In the genomic region with DNA sequence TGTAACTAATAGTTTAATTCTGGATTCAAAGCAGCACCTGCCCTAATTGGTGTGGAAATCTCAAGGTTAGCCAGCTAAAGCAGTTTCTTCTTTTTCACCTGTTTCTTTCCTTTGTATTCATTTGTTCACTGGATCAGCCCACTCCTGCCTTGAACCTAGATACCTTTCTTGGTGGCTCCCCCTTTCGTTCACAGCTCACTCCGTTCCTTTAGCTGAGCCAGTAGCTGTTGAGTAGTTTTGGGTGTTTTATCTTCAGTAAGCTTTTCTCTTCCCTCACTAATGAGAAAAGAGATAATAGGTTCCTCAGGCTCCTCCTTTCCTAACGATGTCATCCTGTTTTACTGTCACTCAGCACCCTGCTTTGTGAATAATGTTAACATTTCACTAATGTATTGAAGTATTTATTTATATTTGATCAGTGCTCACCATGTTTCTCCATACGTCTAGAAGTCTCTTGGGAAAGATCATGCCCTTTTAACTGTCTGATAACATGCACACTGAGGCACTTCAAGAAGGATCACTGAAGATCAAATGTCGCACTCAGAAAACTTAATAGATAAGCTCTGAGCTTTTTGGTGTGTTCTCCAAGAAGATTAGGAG, we compare ENCODE assay signal across 17 cellular contexts.
A peak's percentile ranks its signal among the peaks of the same experiment; 100 is the strongest.
DNase-seq lines count a peak whose midpoint lies in the region; ATAC-seq, FAIRE-seq and TF ChIP-seq lines count a peak whose summit lies in the region.
"Had no signal": no experiment of that assay in that cellular context is flagged by ENCODE, and none has a peak within 500 bp of the region (broad histone marks: within the 10 kb centered on the region; RNA-seq: fewer than 3 reads in every experiment).

No MANE protein-coding gene starts in this region.

- no peak overlapping the region for H3K4me3 ChIP-seq in A549
- no peak overlapping the region for H3K4me3 ChIP-seq in GM12878
- no peak overlapping the region for H3K4me3 ChIP-seq in Peyer's patch
- H3K4me3 ChIP-seq: SJCRH30, spleen had no signal

- no peak overlapping the region for H2AFZ ChIP-seq in GM12878 (ENCODE audit: control insufficient read depth, low read depth, low read length)

- POLR2A ChIA-PET in A549 (lab: Yijun Ruan, JAX) (no interaction called here), GM12878 (lab: Charles Lee) (interaction anchor here (1.2 kb wide), 1 partner anchor 17 kb away, joined by 3 read pairs; no protein-coding TSS in a partner anchor)

- H3K4me1 ChIP-seq in A549: peaks cover 32% of the 10 kb centered on the region
- no peaks in the 10 kb centered on the region for H3K4me1 ChIP-seq in GM12878 (ENCODE audit: control insufficient read depth, insufficient read depth, low read length)
- H3K4me1 ChIP-seq in Peyer's patch: no peaks in the 10 kb centered on the region
- H3K4me1 ChIP-seq: SJCRH30, spleen had no signal

- DNase-seq in A549 (ENCODE audit: low read depth in 1 of 2, low spot score in 1 of 2) (no peak), HTR-8/SVneo (ENCODE audit: insufficient read length, low spot score) (no peak), GM12878 (ENCODE audit: low read depth, low spot score) (no peak), urothelium cell line (ENCODE audit: low spot score) (no peak), NCI-H2227 (lab: John Stamatoyannopoulos, UW; ENCODE audit: unreplicated experiment) (no peak), Peyer's patch (no peak), SKM-1 (lab: John Stamatoyannopoulos, UW; ENCODE audit: unreplicated experiment) (no peak)
- DNase-seq: activated CD4-positive, alpha-beta T cell treated with anti-CD3 and anti-CD28 coated beads, Interleukin-2, amount 10 ng/mL, durations not matched to agents 7 days and 5 days; effector memory CD8-positive, alpha-beta T cell; Kasumi-1; left colon; NCI-H1417 treated with DMSO at 0.1 percent for 48 hours; SJCRH30; spleen; stimulated activated naive B cell treated with anti-CD40 and anti-IgM and Interleukin-4, amounts not matched to agents 10 μg/mL and 1 μg/mL and 100 μg/mL, for 72 hours had no signal

- TF ChIP-seq RAD21 in A549 (conservative IDR thresholded peaks at IDR 0.05 in 1 of 2, IDR thresholded peaks at IDR 0.05 in 1 of 2) (no peak), GM12878 (IDR thresholded peaks at IDR 0.05; ENCODE audit: insufficient read depth, low read depth, low read length) (no peak)

- no peak for TF ChIP-seq CTCF in A549 (IDR thresholded peaks at IDR 0.05)
- no peak for TF ChIP-seq CTCF in GM12878 (IDR thresholded peaks at IDR 0.05 in 2 of 3, conservative IDR thresholded peaks at IDR 0.05 in 1 of 3; ENCODE audit: control insufficient read depth in 2 of 3, extremely low read depth in 1 of 3, insufficient read depth in 1 of 3, low read depth in 3 of 3, low read length in 3 of 3)
- TF ChIP-seq CTCF in nephron (IDR thresholded peaks at IDR 0.05; ENCODE audit: unreplicated experiment in 3 of 3): no peak
- no peak for TF ChIP-seq CTCF in Peyer's patch (IDR thresholded peaks at IDR 0.05)

- RAD21 ChIA-PET in GM12878 (lab: Charles Lee; ENCODE audit: unreplicated experiment): interaction anchor here (0.8 kb wide), 1 partner anchor 12 kb away, joined by 3 read pairs; no protein-coding TSS in a partner anchor

- no TSS peak for BruUV-seq in GM12878 (replicated peaks; lab: Mats Ljungman, UMichigan)

- no peak overlapping the region for H3K4me3 Mint-ChIP-seq in nephron
- H3K4me3 Mint-ChIP-seq: activated CD4-positive, alpha-beta T cell treated with anti-CD3 and anti-CD28 coated beads, Interleukin-2, amount 10 ng/mL, durations not matched to agents 7 days and 5 days; activated naive CD8-positive, alpha-beta T cell; effector memory CD8-positive, alpha-beta T cell; stimulated activated naive B cell treated with anti-CD40 and anti-IgM and Interleukin-4, amounts not matched to agents 10 μg/mL and 1 μg/mL and 100 μg/mL, for 72 hours had no signal

- no peaks in the 10 kb centered on the region for H3K27me3 ChIP-seq in GM12878 (replicated peaks in 1 of 2; ENCODE audit: control insufficient read depth in 2 of 2, insufficient read depth in 2 of 2, low read length in 1 of 2)
- no peaks in the 10 kb centered on the region for H3K27me3 ChIP-seq in Peyer's patch
- H3K27me3 ChIP-seq: SJCRH30, spleen had no signal

- TF ChIP-seq EP300 in A549 (IDR thresholded peaks at IDR 0.05) (no peak), GM12878 (IDR thresholded peaks at IDR 0.05; ENCODE audit: borderline replicate concordance in 1 of 2, control insufficient read depth in 1 of 2, low read depth in 2 of 2, low read length in 2 of 2) (no peak)

- H3K9ac ChIP-seq in GM12878 (ENCODE audit: control insufficient read depth, insufficient read depth, low read length): no peak overlapping the region

- H3K9me3 ChIP-seq in A549 (no peaks in the 10 kb centered on the region), GM12878 (replicated peaks; ENCODE audit: control insufficient read depth, insufficient read depth, low read length) (no peaks in the 10 kb centered on the region), Peyer's patch (no peaks in the 10 kb centered on the region)
- H3K9me3 ChIP-seq: SJCRH30, spleen had no signal

- peak overlapping the region in 2 of 3 experiments; percentile 14 to 22 for H3K27ac Mint-ChIP-seq in nephron
- H3K27ac Mint-ChIP-seq: activated CD4-positive, alpha-beta T cell treated with anti-CD3 and anti-CD28 coated beads, Interleukin-2, amount 10 ng/mL, durations not matched to agents 7 days and 5 days; activated naive CD8-positive, alpha-beta T cell; effector memory CD8-positive, alpha-beta T cell; stimulated activated naive B cell treated with anti-CD40 and anti-IgM and Interleukin-4, amounts not matched to agents 10 μg/mL and 1 μg/mL and 100 μg/mL, for 72 hours had no signal

- no peaks in the 10 kb centered on the region for H3K9me3 Mint-ChIP-seq in nephron
- H3K9me3 Mint-ChIP-seq: activated CD4-positive, alpha-beta T cell treated with anti-CD3 and anti-CD28 coated beads, Interleukin-2, amount 10 ng/mL, durations not matched to agents 7 days and 5 days; effector memory CD8-positive, alpha-beta T cell; stimulated activated naive B cell treated with anti-CD40 and anti-IgM and Interleukin-4, amounts not matched to agents 10 μg/mL and 1 μg/mL and 100 μg/mL, for 72 hours had no signal

- no peaks in the 10 kb centered on the region for H3K79me2 ChIP-seq in GM12878 (ENCODE audit: control insufficient read depth, insufficient read depth, low read length)

- no peaks in the 10 kb centered on the region for H4K20me1 ChIP-seq in GM12878 (ENCODE audit: control insufficient read depth, insufficient read depth)

- 88% methylated on average over 5 of the region's 5 CpGs for WGBS in A549 (ENCODE audit: missing lambda C conversion rate)
- WGBS in GM12878 (ENCODE audit: insufficient coverage, insufficient replicate concordance, low lambda C conversion rate, missing lambda C conversion rate): 85% methylated on average over 5 of the region's 5 CpGs

- peaks cover 3% of the 10 kb centered on the region for H3K36me3 Mint-ChIP-seq in nephron (ENCODE audit: low read depth)

- H3K4me2 ChIP-seq in A549: peak overlapping the region; percentile 47
- H3K4me2 ChIP-seq in GM12878 (ENCODE audit: control insufficient read depth, insufficient read depth): no peak overlapping the region

- CTCF ChIA-PET in A549 (lab: Yijun Ruan, JAX) (interaction anchor here (1.5 to 1.6 kb wide), 2 partner anchors 58 to 152 kb away, joined by 3 read pairs; no protein-coding TSS in a partner anchor), GM12878 (lab: Yijun Ruan, JAX) (interaction anchor here (0.8 kb wide), 1 partner anchor 46 kb away, joined by 4 read pairs; no protein-coding TSS in a partner anchor)

- H3K36me3 ChIP-seq in GM12878 (ENCODE audit: control insufficient read depth in 2 of 2, insufficient read depth in 2 of 2, low read length in 1 of 2) (no peaks in the 10 kb centered on the region; a peak in 1 of 4 replicates), Peyer's patch (no peaks in the 10 kb centered on the region)

- FAIRE-seq in A549 (lab: Jason Lieb, UNC): no peak
- peak; percentile 36 for FAIRE-seq in HTR-8/SVneo (lab: Jason Lieb, UNC)
- FAIRE-seq in GM12878 (lab: Jason Lieb, UNC): no peak
- FAIRE-seq in urothelium cell line (lab: Jason Lieb, UNC): no peak

- in situ Hi-C loops in GM12878 (cut with MboI): no loop called here

- intact Hi-C loops in GM12878 (cut with micrococcal nuclease; ENCODE audit: unreplicated experiment): no loop called here

- SMC1A ChIA-PET in GM12878 (lab: Charles Lee; ENCODE audit: uncharacterized antibody, unreplicated experiment): interaction anchor here (1.2 to 2.0 kb wide), 2 partner anchors 46 to 151 kb away, joined by 3 to 6 read pairs; no protein-coding TSS in a partner anchor

- peaks cover 45% of the 10 kb centered on the region for H3K4me1 Mint-ChIP-seq in nephron

- H3K27me3 Mint-ChIP-seq in nephron (ENCODE audit: low read depth): no peaks in the 10 kb centered on the region
- H3K27me3 Mint-ChIP-seq: activated CD4-positive, alpha-beta T cell treated with anti-CD3 and anti-CD28 coated beads, Interleukin-2, amount 10 ng/mL, durations not matched to agents 7 days and 5 days; activated naive CD8-positive, alpha-beta T cell; effector memory CD8-positive, alpha-beta T cell; stimulated activated naive B cell treated with anti-CD40 and anti-IgM and Interleukin-4, amounts not matched to agents 10 μg/mL and 1 μg/mL and 100 μg/mL, for 72 hours had no signal

- no peak for TF ChIP-seq POLR2A in A549 (IDR thresholded peaks at IDR 0.05; ENCODE audit: low read length)
- no peak for TF ChIP-seq POLR2A in GM12878 (IDR thresholded peaks at IDR 0.05; ENCODE audit: low read depth, low read length)
- no peak for TF ChIP-seq POLR2A in Peyer's patch (IDR thresholded peaks at IDR 0.05)

- peak overlapping the region in 1 of 2 experiments; percentile 11; a peak in 1 of 6 replicates for H3K27ac ChIP-seq in A549
- no peak overlapping the region for H3K27ac ChIP-seq in GM12878 (ENCODE audit: control insufficient read depth, insufficient read depth)
- H3K27ac ChIP-seq in Peyer's patch: no peak overlapping the region
- H3K27ac ChIP-seq: SJCRH30, spleen had no signal

- ATAC-seq in A549 (no peak; a peak in 1 of 6 replicates), GM12878 (no peak)
- ATAC-seq: effector memory CD8-positive, alpha-beta T cell; left colon; stimulated activated naive B cell treated with anti-CD40 and anti-IgM and Interleukin-4, amounts not matched to agents 10 μg/mL and 1 μg/mL and 100 μg/mL, for 72 hours had no signal

TF ChIP-seq in A549, 52 proteins besides CTCF, POLR2A, EP300 and RAD21 (continues in another document):
- no peak for TF ChIP-seq PHF8 (IDR thresholded peaks at IDR 0.05; ENCODE audit: borderline replicate concordance, low read depth)
- TF ChIP-seq, protein P1, sequence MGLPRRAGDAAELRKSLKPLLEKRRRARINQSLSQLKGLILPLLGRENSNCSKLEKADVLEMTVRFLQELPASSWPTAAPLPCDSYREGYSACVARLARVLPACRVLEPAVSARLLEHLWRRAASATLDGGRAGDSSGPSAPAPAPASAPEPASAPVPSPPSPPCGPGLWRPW (IDR thresholded peaks at IDR 0.05): no peak

TF ChIP-seq in GM12878, 131 proteins besides CTCF, POLR2A, EP300 and RAD21 (continues in another document):
- TF ChIP-seq FOXM1 (IDR thresholded peaks at IDR 0.05; ENCODE audit: low read depth, low read length): no peak
